1 cellular context compared by ENCODE assay signal in genomic region chr1:67171978-67172377, GRCh38.
TF ChIP-seq lines count a peak whose summit lies in the region.

No MANE protein-coding gene starts in this region.

TF ChIP-seq in GM12878, 131 proteins besides CTCF, POLR2A, EP300 and RAD21 (continued from another document and continues in another):
- TF ChIP-seq MTA3 (IDR thresholded peaks at IDR 0.05; ENCODE audit: borderline replicate concordance, low read length) (no peak; the same call in 1 of the 2 replicates), PKNOX1 (IDR thresholded peaks at IDR 0.05) (no peak), CEBPZ (IDR thresholded peaks at IDR 0.05; ENCODE audit: low read depth, low read length) (no peak), TCF12 (IDR thresholded peaks at IDR 0.05; ENCODE audit: low read depth, low read length) (0 out of 2 replicates have a peak, but pooled peaks have one; percentile 38), SREBF2 (IDR thresholded peaks at IDR 0.05; ENCODE audit: low read length) (no peak), ZNF207 (IDR thresholded peaks at IDR 0.05; ENCODE audit: borderline replicate concordance) (no peak), SIX5 (IDR thresholded peaks at IDR 0.05; ENCODE audit: low read depth, low read length, severe bottlenecking) (no peak), MEF2A (IDR thresholded peaks at IDR 0.05; ENCODE audit: insufficient read depth, low read depth, low read length) (peak; percentile 81; the same call in 1 of the 2 replicates), SMAD1 (IDR thresholded peaks at IDR 0.05; ENCODE audit: low read depth, partially characterized antibody) (no peak), RAD51 (IDR thresholded peaks at IDR 0.05) (no peak), USF1 (IDR thresholded peaks at IDR 0.05; ENCODE audit: borderline replicate concordance, extremely low read length, insufficient read depth, low read depth, low read length) (no peak), IKZF2 (IDR thresholded peaks at IDR 0.05) (peak in 1 of 2 experiments; percentile 66; a peak in 3 of 4 replicates), YBX1 (IDR thresholded peaks at IDR 0.05) (no peak), RCOR1 (conservative IDR thresholded peaks at IDR 0.05; ENCODE audit: low read depth, low read length) (no peak), PML (IDR thresholded peaks at IDR 0.05; ENCODE audit: low read length) (peak; percentile 63; the same call in 1 of the 2 replicates), NBN (IDR thresholded peaks at IDR 0.05) (no peak), RBBP5 (conservative IDR thresholded peaks at IDR 0.05) (no peak), NFXL1 (IDR thresholded peaks at IDR 0.05; ENCODE audit: borderline replicate concordance) (no peak), TCF7 (IDR thresholded peaks at IDR 0.05; ENCODE audit: borderline replicate concordance) (peak; percentile 99), JUND (IDR thresholded peaks at IDR 0.05; ENCODE audit: low read depth, low read length) (no peak), SMARCA5 (IDR thresholded peaks at IDR 0.05) (no peak), HDAC6 (IDR thresholded peaks at IDR 0.05; ENCODE audit: unreplicated experiment) (no peak), POU2F2 (IDR thresholded peaks at IDR 0.05; ENCODE audit: borderline replicate concordance, low read depth, low read length) (no peak), EZH2 (IDR thresholded peaks at IDR 0.05; ENCODE audit: borderline replicate concordance, control insufficient read depth, low read depth, low read length) (no peak), TCF3 (IDR thresholded peaks at IDR 0.05; ENCODE audit: borderline replicate concordance, insufficient read depth, low read depth, low read length) (no peak), SREBF1 (IDR thresholded peaks at IDR 0.05; ENCODE audit: low read length) (no peak), RUNX3 (IDR thresholded peaks at IDR 0.05; ENCODE audit: low read length) (peak; percentile 100), MXI1 (IDR thresholded peaks at IDR 0.05; ENCODE audit: low read depth, low read length) (no peak), WRNIP1 (IDR thresholded peaks at IDR 0.05; ENCODE audit: borderline replicate concordance, low read depth, low read length) (no peak), E2F8 (IDR thresholded peaks at IDR 0.05; ENCODE audit: low read depth, partially characterized antibody) (no peak), MYB (IDR thresholded peaks at IDR 0.05; ENCODE audit: borderline replicate concordance, low read depth, low read length) (no peak), CREM (IDR thresholded peaks at IDR 0.05; ENCODE audit: low read depth) (peak; percentile 88), FOXM1 (IDR thresholded peaks at IDR 0.05; ENCODE audit: low read depth, low read length) (peak; percentile 98), SKIL (IDR thresholded peaks at IDR 0.05; ENCODE audit: low read depth, poor library complexity, severe bottlenecking) (peak; percentile 25), KLF5 (IDR thresholded peaks at IDR 0.05; ENCODE audit: partially characterized antibody) (no peak), CBFB (IDR thresholded peaks at IDR 0.05; ENCODE audit: low read depth) (peak; percentile 94), POLR2AphosphoS2 (IDR thresholded peaks at IDR 0.05; ENCODE audit: low read depth, low read length) (no peak), KDM1A (IDR thresholded peaks at IDR 0.05; ENCODE audit: borderline replicate concordance) (no peak), KAT2A (conservative IDR thresholded peaks at IDR 0.05; ENCODE audit: control insufficient read depth, low read depth, low read length) (no peak), E4F1 (IDR thresholded peaks at IDR 0.05; ENCODE audit: borderline replicate concordance, partially characterized antibody) (no peak), RFX5 (IDR thresholded peaks at IDR 0.05; ENCODE audit: low read depth, low read length) (no peak), SUPT20H (IDR thresholded peaks at IDR 0.05; ENCODE audit: borderline replicate concordance, control insufficient read depth, low read depth, low read length) (no peak), ZNF217 (IDR thresholded peaks at IDR 0.05) (peak; percentile 52; the same call in 1 of the 2 replicates), MTA2 (IDR thresholded peaks at IDR 0.05; ENCODE audit: low read depth) (peak; percentile 81), HCFC1 (IDR thresholded peaks at IDR 0.05; ENCODE audit: low read length) (no peak), SIN3A (IDR thresholded peaks at IDR 0.05; ENCODE audit: low read depth, low read length) (no peak), SMAD5 (IDR thresholded peaks at IDR 0.05; ENCODE audit: low read depth) (no peak), ZNF687 (IDR thresholded peaks at IDR 0.05) (no peak), CBX5 (IDR thresholded peaks at IDR 0.05; ENCODE audit: low read depth) (peak; percentile 74; the same call in 1 of the 2 replicates), GATAD2B (conservative IDR thresholded peaks at IDR 0.05; ENCODE audit: low read depth) (no peak), BRCA1 (IDR thresholded peaks at IDR 0.05; ENCODE audit: low read depth, low read length) (no peak)
